In the genomic region with DNA sequence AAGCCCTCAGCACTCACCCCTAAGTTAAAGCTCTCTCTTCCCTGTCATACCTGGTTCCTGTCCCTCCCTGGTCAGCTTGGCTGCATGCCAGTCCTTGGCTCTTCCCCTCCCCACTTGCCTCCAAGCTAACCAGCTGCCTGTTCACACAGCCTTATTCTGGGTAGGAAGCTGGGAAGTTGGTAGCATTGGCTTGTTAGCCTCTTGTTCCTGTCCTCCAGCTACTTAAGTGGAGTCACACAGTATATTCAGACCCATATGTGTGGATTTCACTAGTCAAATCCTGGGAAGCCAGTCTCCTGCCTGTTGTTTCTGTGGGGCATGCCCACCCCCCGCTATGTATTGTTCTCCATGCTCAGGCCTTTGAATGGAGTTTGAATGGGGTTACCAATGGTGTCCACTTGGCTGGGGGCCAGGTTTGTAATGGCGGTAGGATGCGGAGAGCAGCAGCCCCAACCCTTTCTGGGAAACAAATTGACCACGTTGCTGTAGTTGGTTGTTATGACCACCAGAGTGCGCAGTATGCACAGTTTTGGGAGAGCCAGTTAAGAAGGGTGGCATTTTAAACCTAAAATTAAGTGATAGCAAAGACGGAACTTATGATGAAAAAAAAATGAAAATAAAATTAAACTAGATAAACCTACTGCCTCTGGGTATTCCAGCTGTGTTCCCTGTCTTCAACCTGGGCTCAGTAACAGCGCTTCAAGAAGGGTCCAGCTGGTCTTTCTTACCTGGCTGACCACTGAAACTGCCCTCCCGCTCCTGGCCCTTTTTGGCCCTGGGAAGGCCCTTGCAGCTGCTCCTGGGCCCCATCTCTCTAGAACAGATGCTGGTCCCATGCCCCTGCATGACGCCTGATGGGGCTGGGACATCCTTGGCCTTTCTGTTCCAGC, we compare ENCODE assay signal across 9 cellular contexts. TPM values are rescaled to one million over a fixed set of nuclear protein-coding genes. Genes with fewer than 3 reads are reported as not detected.
DNase-seq lines count a peak whose midpoint lies in the region; ATAC-seq lines count a peak whose summit lies in the region.
"Had no signal": no experiment of that assay in that cellular context is flagged by ENCODE, and none has a peak within 500 bp of the region (broad histone marks: within the 10 kb centered on the region; RNA-seq: fewer than 3 reads in every experiment).

No MANE protein-coding gene starts in this region.

- H3K27me3 Mint-ChIP-seq in activated CD4-positive, alpha-beta T cell treated with anti-CD3 and anti-CD28 coated beads, Interleukin-2, amount 10 ng/mL, durations not matched to agents 24 days and 14 days, result peaks cover 20% of the 10 kb centered on the region
- H3K27me3 Mint-ChIP-seq: activated naive CD8-positive, alpha-beta T cell had no signal

- no peaks in the 10 kb centered on the region for H3K36me3 Mint-ChIP-seq in activated CD4-positive, alpha-beta T cell treated with anti-CD3 and anti-CD28 coated beads, Interleukin-2, amount 10 ng/mL, durations not matched to agents 24 days and 14 days (ENCODE audit: low read depth)
- H3K36me3 Mint-ChIP-seq: activated naive CD8-positive, alpha-beta T cell had no signal

- DNase-seq in D341Med (ENCODE audit: low spot score) (peak; percentile 78), NCI-H526 treated with DMSO at 0.1 percent for 48 hours (lab: John Stamatoyannopoulos, UW) (peak; percentile 79), dermis microvascular lymphatic vessel endothelial cell (ENCODE audit: low read depth in 2 of 2) (peak; percentile 87 to 90), lung microvascular endothelial cell (ENCODE audit: low read depth in 2 of 2) (peak; percentile 84 to 94)
- DNase-seq in activated CD4-positive, alpha-beta T cell treated with anti-CD3 and anti-CD28 coated beads, Interleukin-2, amount 10 ng/mL, durations not matched to agents 24 days and 14 days, result peak; percentile 92
- DNase-seq in stimulated activated CD8-positive, alpha-beta memory T cell treated with anti-CD3 and anti-CD28 coated beads, Interleukin-15, amount 100 ng/mL, for 1 hour (ENCODE audit: low read depth), result peak; percentile 45

- H3K4me3 Mint-ChIP-seq in activated CD4-positive, alpha-beta T cell treated with anti-CD3 and anti-CD28 coated beads, Interleukin-2, amount 10 ng/mL, durations not matched to agents 24 days and 14 days, result no peak overlapping the region
- H3K4me3 Mint-ChIP-seq: activated naive CD8-positive, alpha-beta T cell had no signal

- no peaks in the 10 kb centered on the region for H3K9me3 Mint-ChIP-seq in activated CD4-positive, alpha-beta T cell treated with anti-CD3 and anti-CD28 coated beads, Interleukin-2, amount 10 ng/mL, durations not matched to agents 24 days and 14 days

- no peak overlapping the region for H3K27ac Mint-ChIP-seq in activated CD4-positive, alpha-beta T cell treated with anti-CD3 and anti-CD28 coated beads, Interleukin-2, amount 10 ng/mL, durations not matched to agents 24 days and 14 days
- H3K27ac Mint-ChIP-seq: activated naive CD8-positive, alpha-beta T cell had no signal

- peaks cover 10% of the 10 kb centered on the region for H3K4me1 Mint-ChIP-seq in activated CD4-positive, alpha-beta T cell treated with anti-CD3 and anti-CD28 coated beads, Interleukin-2, amount 10 ng/mL, durations not matched to agents 24 days and 14 days

- ATAC-seq in HG03175 (IDR thresholded peaks at IDR 0.05; ENCODE audit: unreplicated experiment) (peak; percentile 51), HG03571 (IDR thresholded peaks at IDR 0.05; ENCODE audit: unreplicated experiment) (no peak)

- intact Hi-C loops in activated CD4-positive, alpha-beta T cell treated with anti-CD3 and anti-CD28 coated beads, Interleukin-2, amount 10 ng/mL, durations not matched to agents 24 days and 14 days (cut with micrococcal nuclease), result loop anchor here (1.0 to 5.0 kb wide), 4 partner anchors 36 to 144 kb away; partner anchors contain the start of gene ARRB1

RNA-seq across cellular contexts. Expression of gene RPS3, which starts 10.7 kb away (rescaled TPM):
- 3,383 and 3,385 TPM in 2 replicates for total RNA-seq in activated CD4-positive, alpha-beta T cell treated with anti-CD3 and anti-CD28 coated beads, Interleukin-2, amount 10 ng/mL, durations not matched to agents 24 days and 14 days
- 2,725 and 2,751 TPM in 2 replicates for total RNA-seq in dermis microvascular lymphatic vessel endothelial cell
- 2,222 and 2,243 TPM in 2 replicates for total RNA-seq in lung microvascular endothelial cell

RNA-seq across cellular contexts. Expression of gene ARRB1, which starts 37.2 kb away (rescaled TPM):
- 22.7 and 23.8 TPM in 2 replicates for total RNA-seq in activated CD4-positive, alpha-beta T cell treated with anti-CD3 and anti-CD28 coated beads, Interleukin-2, amount 10 ng/mL, durations not matched to agents 24 days and 14 days
- 167 and 260 TPM in 2 replicates for total RNA-seq in dermis microvascular lymphatic vessel endothelial cell
- total RNA-seq in lung microvascular endothelial cell, result 153 and 191 TPM in 2 replicates

RNA-seq across cellular contexts. Expression of gene KLHL35, which starts 44.4 kb away (rescaled TPM):
- total RNA-seq in activated CD4-positive, alpha-beta T cell treated with anti-CD3 and anti-CD28 coated beads, Interleukin-2, amount 10 ng/mL, durations not matched to agents 24 days and 14 days, result 1.7 and 2.0 TPM in 2 replicates
- 1.0 and 2.4 TPM in 2 replicates for total RNA-seq in dermis microvascular lymphatic vessel endothelial cell
- 1.6 and 1.7 TPM in 2 replicates for total RNA-seq in lung microvascular endothelial cell
